ENCODE assay signal across 1 cellular context in the genomic region with DNA sequence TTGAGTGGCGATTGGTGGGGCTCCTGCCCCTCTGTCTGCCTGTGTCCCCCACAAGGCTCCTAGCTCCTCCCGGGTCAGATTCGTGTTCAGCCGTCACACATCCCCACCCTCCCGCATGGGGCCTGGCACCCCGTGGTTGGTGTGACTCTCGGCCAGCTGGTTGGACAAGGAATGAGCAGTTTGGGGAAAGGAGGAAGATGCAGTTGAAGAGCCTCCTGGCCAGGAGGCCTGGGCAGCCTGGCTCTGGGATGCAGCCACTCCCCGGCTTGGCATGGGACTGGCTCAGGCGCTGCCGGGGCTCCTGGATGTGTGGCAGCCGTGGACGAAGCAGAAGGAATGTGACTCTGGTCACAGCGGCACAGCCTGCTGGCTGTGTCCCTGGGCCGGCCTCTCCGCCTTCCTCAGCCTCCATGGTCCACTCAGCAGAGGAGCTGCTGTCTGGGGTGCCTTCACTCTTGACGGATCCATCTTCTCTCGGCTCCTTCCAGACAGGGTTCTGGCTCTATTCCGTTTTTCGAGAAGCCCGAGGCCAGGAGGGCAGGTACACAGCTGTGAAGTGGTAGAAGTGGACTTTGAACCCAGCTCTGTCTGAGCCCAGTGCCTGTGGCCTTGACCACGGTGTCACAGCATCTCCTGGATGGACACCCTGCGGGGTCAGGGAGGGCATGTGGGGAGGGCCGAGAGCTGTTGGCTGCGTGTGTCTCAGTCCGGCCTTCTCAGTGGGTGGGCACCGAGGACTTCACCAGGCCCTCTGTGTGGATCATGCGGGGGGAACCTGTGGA.
TF ChIP-seq lines count a peak whose summit lies in the region.

No MANE protein-coding gene starts in this region.

TF ChIP-seq in HepG2, 621 proteins besides CTCF, POLR2A, EP300 and RAD21 (continued from another document):
- TF ChIP-seq, protein P1, sequence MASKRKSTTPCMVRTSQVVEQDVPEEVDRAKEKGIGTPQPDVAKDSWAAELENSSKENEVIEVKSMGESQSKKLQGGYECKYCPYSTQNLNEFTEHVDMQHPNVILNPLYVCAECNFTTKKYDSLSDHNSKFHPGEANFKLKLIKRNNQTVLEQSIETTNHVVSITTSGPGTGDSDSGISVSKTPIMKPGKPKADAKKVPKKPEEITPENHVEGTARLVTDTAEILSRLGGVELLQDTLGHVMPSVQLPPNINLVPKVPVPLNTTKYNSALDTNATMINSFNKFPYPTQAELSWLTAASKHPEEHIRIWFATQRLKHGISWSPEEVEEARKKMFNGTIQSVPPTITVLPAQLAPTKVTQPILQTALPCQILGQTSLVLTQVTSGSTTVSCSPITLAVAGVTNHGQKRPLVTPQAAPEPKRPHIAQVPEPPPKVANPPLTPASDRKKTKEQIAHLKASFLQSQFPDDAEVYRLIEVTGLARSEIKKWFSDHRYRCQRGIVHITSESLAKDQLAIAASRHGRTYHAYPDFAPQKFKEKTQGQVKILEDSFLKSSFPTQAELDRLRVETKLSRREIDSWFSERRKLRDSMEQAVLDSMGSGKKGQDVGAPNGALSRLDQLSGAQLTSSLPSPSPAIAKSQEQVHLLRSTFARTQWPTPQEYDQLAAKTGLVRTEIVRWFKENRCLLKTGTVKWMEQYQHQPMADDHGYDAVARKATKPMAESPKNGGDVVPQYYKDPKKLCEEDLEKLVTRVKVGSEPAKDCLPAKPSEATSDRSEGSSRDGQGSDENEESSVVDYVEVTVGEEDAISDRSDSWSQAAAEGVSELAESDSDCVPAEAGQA (IDR thresholded peaks at IDR 0.05; ENCODE audit: low read depth): 0 out of 2 replicates have a peak, but pooled peaks have one; percentile 1
- TF ChIP-seq, protein P1 (CRISPR knock-in tag; IDR thresholded peaks at IDR 0.05; ENCODE audit: borderline replicate concordance): no peak
- TF ChIP-seq, protein P2, sequence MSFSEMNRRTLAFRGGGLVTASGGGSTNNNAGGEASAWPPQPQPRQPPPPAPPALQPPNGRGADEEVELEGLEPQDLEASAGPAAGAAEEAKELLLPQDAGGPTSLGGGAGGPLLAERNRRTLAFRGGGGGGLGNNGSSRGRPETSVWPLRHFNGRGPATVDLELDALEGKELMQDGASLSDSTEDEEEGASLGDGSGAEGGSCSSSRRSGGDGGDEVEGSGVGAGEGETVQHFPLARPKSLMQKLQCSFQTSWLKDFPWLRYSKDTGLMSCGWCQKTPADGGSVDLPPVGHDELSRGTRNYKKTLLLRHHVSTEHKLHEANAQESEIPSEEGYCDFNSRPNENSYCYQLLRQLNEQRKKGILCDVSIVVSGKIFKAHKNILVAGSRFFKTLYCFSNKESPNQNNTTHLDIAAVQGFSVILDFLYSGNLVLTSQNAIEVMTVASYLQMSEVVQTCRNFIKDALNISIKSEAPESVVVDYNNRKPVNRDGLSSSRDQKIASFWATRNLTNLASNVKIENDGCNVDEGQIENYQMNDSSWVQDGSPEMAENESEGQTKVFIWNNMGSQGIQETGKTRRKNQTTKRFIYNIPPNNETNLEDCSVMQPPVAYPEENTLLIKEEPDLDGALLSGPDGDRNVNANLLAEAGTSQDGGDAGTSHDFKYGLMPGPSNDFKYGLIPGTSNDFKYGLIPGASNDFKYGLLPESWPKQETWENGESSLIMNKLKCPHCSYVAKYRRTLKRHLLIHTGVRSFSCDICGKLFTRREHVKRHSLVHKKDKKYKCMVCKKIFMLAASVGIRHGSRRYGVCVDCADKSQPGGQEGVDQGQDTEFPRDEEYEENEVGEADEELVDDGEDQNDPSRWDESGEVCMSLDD (CRISPR knock-in tag; IDR thresholded peaks at IDR 0.05; ENCODE audit: borderline replicate concordance): no peak
- TF ChIP-seq ZMYM2 (CRISPR knock-in tag; IDR thresholded peaks at IDR 0.05): 0 out of 2 replicates have a peak, but pooled peaks have one; percentile 47
- TF ChIP-seq, protein P3, sequence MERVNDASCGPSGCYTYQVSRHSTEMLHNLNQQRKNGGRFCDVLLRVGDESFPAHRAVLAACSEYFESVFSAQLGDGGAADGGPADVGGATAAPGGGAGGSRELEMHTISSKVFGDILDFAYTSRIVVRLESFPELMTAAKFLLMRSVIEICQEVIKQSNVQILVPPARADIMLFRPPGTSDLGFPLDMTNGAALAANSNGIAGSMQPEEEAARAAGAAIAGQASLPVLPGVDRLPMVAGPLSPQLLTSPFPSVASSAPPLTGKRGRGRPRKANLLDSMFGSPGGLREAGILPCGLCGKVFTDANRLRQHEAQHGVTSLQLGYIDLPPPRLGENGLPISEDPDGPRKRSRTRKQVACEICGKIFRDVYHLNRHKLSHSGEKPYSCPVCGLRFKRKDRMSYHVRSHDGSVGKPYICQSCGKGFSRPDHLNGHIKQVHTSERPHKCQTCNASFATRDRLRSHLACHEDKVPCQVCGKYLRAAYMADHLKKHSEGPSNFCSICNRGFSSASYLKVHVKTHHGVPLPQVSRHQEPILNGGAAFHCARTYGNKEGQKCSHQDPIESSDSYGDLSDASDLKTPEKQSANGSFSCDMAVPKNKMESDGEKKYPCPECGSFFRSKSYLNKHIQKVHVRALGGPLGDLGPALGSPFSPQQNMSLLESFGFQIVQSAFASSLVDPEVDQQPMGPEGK (CRISPR knock-in tag; IDR thresholded peaks at IDR 0.05): peak; percentile 95
- TF ChIP-seq, protein P4, sequence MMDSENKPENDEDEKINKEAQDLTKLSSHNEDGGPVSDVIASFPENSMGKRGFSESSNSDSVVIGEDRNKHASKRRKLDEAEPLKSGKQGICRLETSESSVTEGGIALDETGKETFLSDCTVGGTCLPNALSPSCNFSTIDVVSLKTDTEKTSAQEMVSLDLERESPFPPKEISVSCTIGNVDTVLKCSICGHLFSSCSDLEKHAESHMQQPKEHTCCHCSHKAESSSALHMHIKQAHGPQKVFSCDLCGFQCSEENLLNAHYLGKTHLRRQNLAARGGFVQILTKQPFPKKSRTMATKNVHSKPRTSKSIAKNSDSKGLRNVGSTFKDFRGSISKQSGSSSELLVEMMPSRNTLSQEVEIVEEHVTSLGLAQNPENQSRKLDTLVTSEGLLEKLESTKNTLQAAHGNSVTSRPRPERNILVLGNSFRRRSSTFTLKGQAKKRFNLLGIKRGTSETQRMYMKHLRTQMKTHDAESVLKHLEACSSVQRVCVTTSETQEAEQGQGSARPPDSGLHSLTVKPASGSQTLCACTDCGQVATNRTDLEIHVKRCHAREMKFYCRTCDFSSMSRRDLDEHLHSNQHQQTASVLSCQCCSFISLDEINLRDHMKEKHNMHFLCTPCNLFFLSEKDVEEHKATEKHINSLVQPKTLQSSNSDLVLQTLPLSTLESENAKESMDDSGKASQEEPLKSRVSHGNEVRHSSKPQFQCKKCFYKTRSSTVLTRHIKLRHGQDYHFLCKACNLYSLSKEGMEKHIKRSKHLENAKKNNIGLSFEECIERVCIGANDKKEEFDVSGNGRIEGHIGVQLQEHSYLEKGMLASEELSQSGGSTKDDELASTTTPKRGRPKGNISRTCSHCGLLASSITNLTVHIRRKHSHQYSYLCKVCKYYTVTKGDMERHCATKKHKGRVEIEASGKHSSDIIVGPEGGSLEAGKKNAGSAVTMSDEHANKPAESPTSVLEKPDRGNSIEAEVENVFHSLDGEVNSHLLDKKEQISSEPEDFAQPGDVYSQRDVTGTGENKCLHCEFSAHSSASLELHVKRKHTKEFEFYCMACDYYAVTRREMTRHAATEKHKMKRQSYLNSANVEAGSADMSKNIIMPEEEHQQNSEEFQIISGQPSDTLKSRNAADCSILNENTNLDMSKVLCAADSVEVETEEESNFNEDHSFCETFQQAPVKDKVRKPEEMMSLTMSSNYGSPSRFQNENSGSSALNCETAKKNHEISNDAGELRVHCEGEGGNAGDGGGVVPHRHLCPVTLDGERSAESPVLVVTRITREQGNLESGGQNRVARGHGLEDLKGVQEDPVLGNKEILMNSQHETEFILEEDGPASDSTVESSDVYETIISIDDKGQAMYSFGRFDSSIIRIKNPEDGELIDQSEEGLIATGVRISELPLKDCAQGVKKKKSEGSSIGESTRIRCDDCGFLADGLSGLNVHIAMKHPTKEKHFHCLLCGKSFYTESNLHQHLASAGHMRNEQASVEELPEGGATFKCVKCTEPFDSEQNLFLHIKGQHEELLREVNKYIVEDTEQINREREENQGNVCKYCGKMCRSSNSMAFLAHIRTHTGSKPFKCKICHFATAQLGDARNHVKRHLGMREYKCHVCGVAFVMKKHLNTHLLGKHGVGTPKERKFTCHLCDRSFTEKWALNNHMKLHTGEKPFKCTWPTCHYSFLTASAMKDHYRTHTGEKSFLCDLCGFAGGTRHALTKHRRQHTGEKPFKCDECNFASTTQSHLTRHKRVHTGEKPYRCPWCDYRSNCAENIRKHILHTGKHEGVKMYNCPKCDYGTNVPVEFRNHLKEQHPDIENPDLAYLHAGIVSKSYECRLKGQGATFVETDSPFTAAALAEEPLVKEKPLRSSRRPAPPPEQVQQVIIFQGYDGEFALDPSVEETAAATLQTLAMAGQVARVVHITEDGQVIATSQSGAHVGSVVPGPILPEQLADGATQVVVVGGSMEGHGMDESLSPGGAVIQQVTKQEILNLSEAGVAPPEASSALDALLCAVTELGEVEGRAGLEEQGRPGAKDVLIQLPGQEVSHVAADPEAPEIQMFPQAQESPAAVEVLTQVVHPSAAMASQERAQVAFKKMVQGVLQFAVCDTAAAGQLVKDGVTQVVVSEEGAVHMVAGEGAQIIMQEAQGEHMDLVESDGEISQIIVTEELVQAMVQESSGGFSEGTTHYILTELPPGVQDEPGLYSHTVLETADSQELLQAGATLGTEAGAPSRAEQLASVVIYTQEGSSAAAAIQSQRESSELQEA (CRISPR knock-in tag; IDR thresholded peaks at IDR 0.05; ENCODE audit: not compliant biosample characterization): no peak
